Comparison of ENCODE assay signal across 10 cellular contexts in genomic region chr6:67812125-67812524, GRCh38.
"Had no signal": no experiment of that assay in that cellular context is flagged by ENCODE, and none has a peak within 500 bp of the region (broad histone marks: within the 10 kb centered on the region; RNA-seq: fewer than 3 reads in every experiment).

No MANE protein-coding gene starts in this region.

- H3K4me3 Mint-ChIP-seq: IgD-negative memory B cell had no signal

- FAIRE-seq: HepG2, HTR-8/SVneo had no signal

- H3K9ac ChIP-seq: KMS-11 had no signal

- ATAC-seq: HepG2 had no signal

- H3K4me1 Mint-ChIP-seq: IgD-negative memory B cell had no signal

- DNase-seq: IMR-90, Karpas-422, Kasumi-1, KBM-7, KG1 had no signal

- H3K27me3 Mint-ChIP-seq: IgD-negative memory B cell had no signal

- H3K27ac ChIP-seq: HL-60, KMS-11 had no signal

- H3K27ac Mint-ChIP-seq: IgD-negative memory B cell had no signal

- H3K36me3 Mint-ChIP-seq: IgD-negative memory B cell had no signal

- H3K4me2 ChIP-seq: KMS-11 had no signal
